16 cellular contexts compared by ENCODE assay signal in the genomic region with DNA sequence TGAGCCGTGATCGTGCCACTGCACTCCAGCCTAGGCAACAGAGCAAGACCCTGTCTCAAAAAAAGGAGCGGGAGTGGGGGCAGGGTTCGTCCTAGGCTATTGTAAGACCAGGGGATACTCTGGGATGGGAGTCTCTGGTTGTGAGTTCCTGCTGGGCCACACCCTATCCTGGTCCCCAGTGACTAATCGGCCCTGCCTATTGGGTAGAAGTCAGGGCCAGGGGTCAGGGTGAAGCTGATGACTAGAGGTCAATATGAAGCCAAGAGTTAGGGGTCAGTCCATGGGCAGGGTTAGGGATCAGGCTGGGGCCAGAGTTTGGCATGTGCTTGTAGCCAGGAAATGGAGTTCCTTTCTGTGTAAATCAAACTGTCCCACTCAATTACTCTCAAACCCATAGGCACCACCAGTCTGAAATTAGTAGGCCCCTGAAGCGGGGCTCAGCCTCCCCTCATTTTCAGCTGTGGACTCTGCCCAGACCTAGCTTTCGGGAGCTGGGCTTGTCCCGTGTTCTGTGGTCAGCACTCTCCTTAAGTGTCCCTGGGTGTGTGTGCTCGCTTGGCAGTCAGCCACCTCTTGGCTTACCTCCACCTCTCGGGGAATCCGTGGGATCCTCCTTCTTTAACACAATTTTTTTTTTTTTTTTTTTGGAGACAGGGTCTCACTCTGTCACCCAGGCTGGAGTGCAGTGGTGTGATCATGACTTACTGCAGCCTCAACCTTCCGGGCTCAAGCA. TPM values are rescaled to one million over a fixed set of nuclear protein-coding genes. Genes with fewer than 3 reads are reported as not detected.
DNase-seq lines count a peak whose midpoint lies in the region; ATAC-seq, FAIRE-seq and TF ChIP-seq lines count a peak whose summit lies in the region.
"Had no signal": no experiment of that assay in that cellular context is flagged by ENCODE, and none has a peak within 500 bp of the region (broad histone marks: within the 10 kb centered on the region; RNA-seq: fewer than 3 reads in every experiment).

No MANE protein-coding gene starts in this region.

- POLR2A ChIA-PET in HCT116 (lab: Charles Lee): interaction anchor here (1.0 kb wide), 1 partner anchor 31 kb away, joined by 4 read pairs; no protein-coding TSS in a partner anchor
- POLR2A ChIA-PET in HepG2 (lab: Yijun Ruan, JAX): interaction anchor here (0.7 kb wide), 1 partner anchor 35 kb away, joined by 3 read pairs; no protein-coding TSS in a partner anchor

- ATAC-seq in HCT116: peak; percentile 43; the same call in 1 of the 2 replicates
- no peak for ATAC-seq in HepG2
- ATAC-seq in stimulated activated naive B cell treated with anti-CD40 and anti-IgM and Interleukin-4, amounts not matched to agents 10 μg/mL and 1 μg/mL and 100 μg/mL, for 72 hours (replicated peaks): no peak
- ATAC-seq in HG03442 (IDR thresholded peaks at IDR 0.05; ENCODE audit: unreplicated experiment): no peak
- ATAC-seq in GM19035 (IDR thresholded peaks at IDR 0.05; ENCODE audit: unreplicated experiment): no peak
- ATAC-seq: GM12878 had no signal

- intact Hi-C loops in HCT116 (cut with micrococcal nuclease): no loop called here
- intact Hi-C loops in colonic mucosa (cut with DNase I): no loop called here
- intact Hi-C loops in HepG2 (cut with micrococcal nuclease; ENCODE audit: unreplicated experiment): no loop called here
- intact Hi-C loops in spleen (cut with DNase I; ENCODE audit: low total_unique reads): no loop called here

- no peaks in the 10 kb centered on the region for H3K9me3 Mint-ChIP-seq in stimulated activated naive B cell treated with anti-CD40 and anti-IgM and Interleukin-4, amounts not matched to agents 10 μg/mL and 1 μg/mL and 100 μg/mL, for 72 hours

- no peaks in the 10 kb centered on the region for H3K36me3 ChIP-seq in HCT116 (ENCODE audit: control insufficient read depth in 1 of 2, insufficient read depth in 2 of 2, low read length in 2 of 2)
- H3K36me3 ChIP-seq in colonic mucosa: no peaks in the 10 kb centered on the region
- no peaks in the 10 kb centered on the region for H3K36me3 ChIP-seq in HepG2 (replicated peaks in 1 of 2; ENCODE audit: control insufficient read depth in 1 of 2, insufficient read depth in 2 of 2, low read length in 2 of 2)
- peaks cover 0 to 13% (median 0%) of the 10 kb centered on the region in 6 donors for H3K36me3 ChIP-seq in spleen

- no peaks in the 10 kb centered on the region for H3K9me2 ChIP-seq in HCT116 (ENCODE audit: insufficient read depth)

- TF ChIP-seq POLR2A in HCT116 (IDR thresholded peaks at IDR 0.05; ENCODE audit: borderline replicate concordance, extremely low read depth, insufficient read depth, insufficient read length) (no peak), HepG2 (IDR thresholded peaks at IDR 0.05; ENCODE audit: insufficient read depth in 1 of 2, low read depth in 2 of 2, low read length in 2 of 2) (no peak), spleen (IDR thresholded peaks at IDR 0.05) (no peak)

- no peak overlapping the region for H3K27ac ChIP-seq in HCT116 (ENCODE audit: low read depth, low read length)
- no peak overlapping the region for H3K27ac ChIP-seq in colonic mucosa
- H3K27ac ChIP-seq in HepG2 (ENCODE audit: extremely low read length, insufficient read depth, low read length): no peak overlapping the region
- H3K27ac ChIP-seq in spleen: peak overlapping the region in 7 of 8 donors; percentile 22 to 82 (median 75)

- H3K4me2 ChIP-seq in HCT116 (ENCODE audit: low read length): peak overlapping the region; percentile 35; the same call in 1 of the 2 replicates
- H3K4me2 ChIP-seq in HepG2 (ENCODE audit: low read depth, low read length): no peak overlapping the region

- H3K4me3 Mint-ChIP-seq in stimulated activated naive B cell treated with anti-CD40 and anti-IgM and Interleukin-4, amounts not matched to agents 10 μg/mL and 1 μg/mL and 100 μg/mL, for 72 hours: no peak overlapping the region

- 27% methylated on average over 12 of the region's 12 CpGs for WGBS in HepG2 (ENCODE audit: low lambda C conversion rate)
- WGBS in spleen, 5 donors: 61 to 68% (median 65%) methylated on average over 12 of the region's 12 CpGs

- H4K20me1 ChIP-seq in HCT116 (ENCODE audit: insufficient read depth) (no peaks in the 10 kb centered on the region), HepG2 (ENCODE audit: insufficient read depth, low read length) (no peaks in the 10 kb centered on the region; the same call in 1 of the 2 replicates)

- H3K36me3 Mint-ChIP-seq in stimulated activated naive B cell treated with anti-CD40 and anti-IgM and Interleukin-4, amounts not matched to agents 10 μg/mL and 1 μg/mL and 100 μg/mL, for 72 hours: no peaks in the 10 kb centered on the region
- H3K36me3 Mint-ChIP-seq: brain had no signal

- H3K79me2 ChIP-seq in HCT116 (ENCODE audit: insufficient read depth, low read length): no peaks in the 10 kb centered on the region
- no peaks in the 10 kb centered on the region for H3K79me2 ChIP-seq in HepG2 (ENCODE audit: insufficient read depth, low read length)

- H3K4me1 ChIP-seq in HCT116 (ENCODE audit: control insufficient read depth in 1 of 2, insufficient read depth in 2 of 2, low read length in 2 of 2): peaks cover 3 to 11% of the 10 kb centered on the region in 2 experiments
- H3K4me1 ChIP-seq in colonic mucosa: peaks cover 6% of the 10 kb centered on the region
- peaks cover 27% of the 10 kb centered on the region for H3K4me1 ChIP-seq in HepG2 (ENCODE audit: insufficient read depth, low read length)
- peaks cover 9 to 87% (median 34%) of the 10 kb centered on the region in 6 donors for H3K4me1 ChIP-seq in spleen

- FAIRE-seq in HepG2 (lab: Jason Lieb, UNC): no peak
- FAIRE-seq: GM12878 had no signal

- no TSS peak for BruUV-seq in HCT116 (replicated peaks; lab: Mats Ljungman, UMichigan)
- no TSS peak for BruUV-seq in HepG2 (replicated peaks; lab: Mats Ljungman, UMichigan)

- H3K27me3 ChIP-seq in HCT116 (ENCODE audit: insufficient read depth, low read length) (no peaks in the 10 kb centered on the region), colonic mucosa (peaks cover 10% of the 10 kb centered on the region), HepG2 (ENCODE audit: control insufficient read depth in 1 of 2, insufficient read depth in 2 of 2, low read length in 2 of 2) (peaks cover 15 to 54% of the 10 kb centered on the region in 2 experiments), spleen (replicated peaks in 1 of 7) (peaks cover 0 to 45% (median 10%) of the 10 kb centered on the region in 7 donors)

- H3K4me3 ChIP-seq in HCT116 (replicated peaks in 1 of 2; ENCODE audit: low read depth in 1 of 2, low read length in 2 of 2) (no peak overlapping the region), colonic mucosa (no peak overlapping the region), HepG2 (replicated peaks in 1 of 3; ENCODE audit: insufficient read depth in 1 of 3, low read depth in 2 of 3, low read length in 3 of 3) (no peak overlapping the region), spleen (peak overlapping the region in 4 of 8 donors; percentile 36 to 63 (median 48))
- H3K4me3 ChIP-seq: GM12878 had no signal

- H3K9me3 ChIP-seq in HCT116 (ENCODE audit: control insufficient read depth in 1 of 2, insufficient read depth in 1 of 2, low read depth in 1 of 2, low read length in 2 of 2): no peaks in the 10 kb centered on the region
- H3K9me3 ChIP-seq in colonic mucosa: no peaks in the 10 kb centered on the region
- H3K9me3 ChIP-seq in HepG2 (ENCODE audit: low read length): no peaks in the 10 kb centered on the region
- no peaks in the 10 kb centered on the region for H3K9me3 ChIP-seq in spleen
- H3K9me3 ChIP-seq: Caco-2 had no signal

- no peak for DNase-seq in HCT116 (ENCODE audit: low read depth, low spot score)
- peak; percentile 73 for DNase-seq in colonic mucosa
- no peak for DNase-seq in HepG2 (ENCODE audit: low spot score)
- peak; percentile 73 for DNase-seq in spleen
- DNase-seq in stimulated activated naive B cell treated with anti-CD40 and anti-IgM and Interleukin-4, amounts not matched to agents 10 μg/mL and 1 μg/mL and 100 μg/mL, for 72 hours: no peak
- no peak for DNase-seq in activated gamma-delta T cell (lab: John Stamatoyannopoulos, UW)
- DNase-seq: activated naive CD4-positive, alpha-beta T cell treated with anti-CD3 and anti-CD28 coated beads, Interleukin-2, amount 50 U/mL, for 16 hours; Caco-2; effector CD4-positive, alpha-beta T cell; mesenchymal stem cell; NCI-H345 had no signal

- CTCF ChIA-PET in HCT116 (lab: Charles Lee): no interaction called here
- CTCF ChIA-PET in HepG2 (lab: Yijun Ruan, JAX; ENCODE audit: low intra/inter-chr PET ratio, low total read pairs): no interaction called here

- H3K27ac Mint-ChIP-seq in stimulated activated naive B cell treated with anti-CD40 and anti-IgM and Interleukin-4, amounts not matched to agents 10 μg/mL and 1 μg/mL and 100 μg/mL, for 72 hours: no peak overlapping the region
- H3K27ac Mint-ChIP-seq: brain had no signal

- peaks cover 0 to 8% of the 10 kb centered on the region in 2 donors for H3K4me1 Mint-ChIP-seq in stimulated activated naive B cell treated with anti-CD40 and anti-IgM and Interleukin-4, amounts not matched to agents 10 μg/mL and 1 μg/mL and 100 μg/mL, for 72 hours

- no peak overlapping the region for H2AFZ ChIP-seq in HCT116 (ENCODE audit: low read depth, low read length, poor library complexity, severe bottlenecking)
- H2AFZ ChIP-seq in HepG2 (ENCODE audit: low read length): no peak overlapping the region

- RAD21 ChIA-PET in HCT116 (lab: Charles Lee; ENCODE audit: low non-redundant PET in 1 of 2, low total read pairs in 2 of 2, uncharacterized antibody in 2 of 2, unreplicated experiment in 2 of 2): no interaction called here

- TF ChIP-seq CTCF in HCT116 (IDR thresholded peaks at IDR 0.05 in 2 of 3, conservative IDR thresholded peaks at IDR 0.05 in 1 of 3; ENCODE audit: borderline replicate concordance in 1 of 3, insufficient read depth in 1 of 3, low read depth in 2 of 3, low read length in 2 of 3) (no peak), colonic mucosa (IDR thresholded peaks at IDR 0.05) (no peak), HepG2 (CRISPR knock-in tag; IDR thresholded peaks at IDR 0.05) (no peak), spleen (IDR thresholded peaks at IDR 0.05 in 8 of 11, conservative IDR thresholded peaks at IDR 0.05 in 3 of 11) (no peak)

- in situ Hi-C loops in HepG2 (cut with HindIII; ENCODE audit: extremely low pct_ligation_motif_present, low pct_unique_long_range_greater_than_20kb): no loop called here

- TF ChIP-seq EP300 in HepG2 (IDR thresholded peaks at IDR 0.05; ENCODE audit: low read depth in 2 of 2, low read length in 2 of 2) (no peak), HepG2 (CRISPR knock-in tag; IDR thresholded peaks at IDR 0.05; ENCODE audit: borderline replicate concordance) (no peak)

- H3K27me3 Mint-ChIP-seq in stimulated activated naive B cell treated with anti-CD40 and anti-IgM and Interleukin-4, amounts not matched to agents 10 μg/mL and 1 μg/mL and 100 μg/mL, for 72 hours: peaks cover 35 to 42% of the 10 kb centered on the region in 2 donors

- H3K9ac ChIP-seq in HCT116 (ENCODE audit: low read length) (no peak overlapping the region), colonic mucosa (ENCODE audit: low read depth in 2 of 2, low read length in 2 of 2) (no peak overlapping the region), HepG2 (ENCODE audit: insufficient read depth, low read depth, low read length) (no peak overlapping the region)

- no peak for TF ChIP-seq RAD21 in HCT116 (IDR thresholded peaks at IDR 0.05; ENCODE audit: low read depth)
- no peak for TF ChIP-seq RAD21 in HepG2 (CRISPR knock-in tag; IDR thresholded peaks at IDR 0.05)

RNA-seq across cellular contexts. Expression of a gene that starts 1.8 kb away (rescaled TPM):
- total RNA-seq in HCT116 (2021; ENCODE audit: unreplicated experiment) (not detected), colonic mucosa (1 to 10 TPM; 1.5 to 1.7 TPM), HepG2 (2016; rRNA removed; fragmentation: Illumina TruSeq; extraction: Trizol) (not detected in 2 replicates), spleen (10 to 100 TPM; 12.6 to 74.0 (median 29.9) TPM)
- 0.36 and 0.44 TPM in 2 replicates for polyA plus RNA-seq in HCT116 (2012)
- total RNA-seq in HepG2 (2016; cell fraction: cytosol; rRNA removed; fragmentation: Illumina TruSeq; extraction: Trizol; ENCODE audit: low read depth): not detected in 2 replicates
- not detected in 2 replicates for total RNA-seq in HepG2 (2016; cell fraction: insoluble cytoplasmic fraction; rRNA removed; fragmentation: Illumina TruSeq; extraction: Trizol)
- total RNA-seq in HepG2 (2016; cell fraction: membrane; rRNA removed; fragmentation: Illumina TruSeq; extraction: Trizol): not detected in 2 replicates
- not detected in 2 replicates for total RNA-seq in HepG2 (2016; cell fraction: nucleus; rRNA removed; fragmentation: Illumina TruSeq; extraction: Trizol)
- polyA plus RNA-seq in HepG2 (2011; rRNA removed) (0.01 TPM in 2 replicates), spleen (10 to 100 TPM in 2 of 3 donors, 1 to 10 TPM in 1; 5.7 to 41.6 (median 21.3) TPM)
- polyA plus RNA-seq in HepG2 (2011; cell fraction: cytosol; rRNA removed): 0.03 and 0.04 TPM in 2 replicates
- 0.14 and 0.17 TPM in 2 replicates for polyA plus RNA-seq in HepG2 (2011; cell fraction: nucleus; rRNA removed)
- polyA plus RNA-seq in HepG2 (2012): 0.90 and 1.9 TPM in 2 replicates
- polyA plus RNA-seq in HepG2 (2016; cell fraction: cytosol; fragmentation: Illumina TruSeq; extraction: Trizol; ENCODE audit: low read depth): not detected in 2 replicates
- not detected in 2 replicates for polyA plus RNA-seq in HepG2 (2016; cell fraction: insoluble cytoplasmic fraction; fragmentation: Illumina TruSeq; extraction: Trizol; ENCODE audit: low read depth)
- not detected in 2 replicates for polyA plus RNA-seq in HepG2 (2016; cell fraction: membrane; fragmentation: Illumina TruSeq; extraction: Trizol; ENCODE audit: low read depth)
- polyA plus RNA-seq in HepG2 (2016; cell fraction: nucleus; fragmentation: Illumina TruSeq; extraction: Trizol; ENCODE audit: insufficient read depth, low read depth): not detected in 2 replicates
- polyA minus RNA-seq in HepG2 (2011; rRNA and poly(A)+ RNA removed; ENCODE audit: low replicate concordance): 0.10 TPM in 1 of 2 replicates, not detected in the other
- not detected in 2 replicates for polyA minus RNA-seq in HepG2 (2011; cell fraction: cytosol; rRNA and poly(A)+ RNA removed)
- 0.13 TPM in 1 of 2 replicates, not detected in the other for polyA minus RNA-seq in HepG2 (2011; cell fraction: nucleus; rRNA and poly(A)+ RNA removed)
- total RNA-seq: Caco-2, G401, GM12878 had no signal

RNA-seq across cellular contexts. Expression of a gene that starts 21.9 kb away (rescaled TPM):
- 0.17 TPM for total RNA-seq in HCT116 (2021; ENCODE audit: unreplicated experiment)
- 0.15 and 0.16 TPM in 2 replicates for polyA plus RNA-seq in HCT116 (2012)
- total RNA-seq in colonic mucosa: 1 to 10 TPM; 2.5 to 4.6 TPM
- total RNA-seq in HepG2 (2016; rRNA removed; fragmentation: Illumina TruSeq; extraction: Trizol): not detected in 2 replicates
- not detected in 2 replicates for total RNA-seq in HepG2 (2016; cell fraction: cytosol; rRNA removed; fragmentation: Illumina TruSeq; extraction: Trizol; ENCODE audit: low read depth)
- not detected in 2 replicates for total RNA-seq in HepG2 (2016; cell fraction: insoluble cytoplasmic fraction; rRNA removed; fragmentation: Illumina TruSeq; extraction: Trizol)
- total RNA-seq in HepG2 (2016; cell fraction: membrane; rRNA removed; fragmentation: Illumina TruSeq; extraction: Trizol): not detected in 2 replicates
- not detected in 2 replicates for total RNA-seq in HepG2 (2016; cell fraction: nucleus; rRNA removed; fragmentation: Illumina TruSeq; extraction: Trizol)
- 0.01 TPM in 1 of 2 replicates, not detected in the other for polyA plus RNA-seq in HepG2 (2011; rRNA removed)
- not detected in 2 replicates for polyA plus RNA-seq in HepG2 (2011; cell fraction: cytosol; rRNA removed)
- polyA plus RNA-seq in HepG2 (2011; cell fraction: nucleus; rRNA removed): 0.03 and 0.10 TPM in 2 replicates
- polyA plus RNA-seq in HepG2 (2012): 0.01 TPM in 1 of 2 replicates, not detected in the other
- polyA plus RNA-seq in HepG2 (2016; cell fraction: cytosol; fragmentation: Illumina TruSeq; extraction: Trizol; ENCODE audit: low read depth): not detected in 2 replicates
- polyA plus RNA-seq in HepG2 (2016; cell fraction: insoluble cytoplasmic fraction; fragmentation: Illumina TruSeq; extraction: Trizol; ENCODE audit: low read depth): not detected in 2 replicates
- not detected in 2 replicates for polyA plus RNA-seq in HepG2 (2016; cell fraction: membrane; fragmentation: Illumina TruSeq; extraction: Trizol; ENCODE audit: low read depth)
- not detected in 2 replicates for polyA plus RNA-seq in HepG2 (2016; cell fraction: nucleus; fragmentation: Illumina TruSeq; extraction: Trizol; ENCODE audit: insufficient read depth, low read depth)
- polyA minus RNA-seq in HepG2 (2011; rRNA and poly(A)+ RNA removed; ENCODE audit: low replicate concordance): 0.05 TPM in 1 of 2 replicates, not detected in the other
- polyA minus RNA-seq in HepG2 (2011; cell fraction: cytosol; rRNA and poly(A)+ RNA removed): not detected in 2 replicates
- under 0.01 TPM in 1 of 2 replicates, not detected in the other for polyA minus RNA-seq in HepG2 (2011; cell fraction: nucleus; rRNA and poly(A)+ RNA removed)
- 10 to 100 TPM in 5 of 7 donors, 1 to 10 TPM in 2; 3.0 to 50.2 (median 21.9) TPM for total RNA-seq in spleen
- polyA plus RNA-seq in spleen: 10 to 100 TPM in 2 of 3 donors, 1 to 10 TPM in 1; 8.1 to 18.4 (median 11.0) TPM
- total RNA-seq: Caco-2, G401 had no signal
- polyA plus RNA-seq: GM12878 had no signal

RNA-seq across cellular contexts. Expression of a gene that starts 33.3 kb away (rescaled TPM):
- total RNA-seq in HCT116 (2021; ENCODE audit: unreplicated experiment) (99.4 TPM), colonic mucosa (10 to 100 TPM; 20.6 to 37.7 TPM), HepG2 (2016; rRNA removed; fragmentation: Illumina TruSeq; extraction: Trizol) (70.0 and 90.6 TPM in 2 replicates), spleen (10 to 100 TPM; 29.4 to 42.4 (median 35.1) TPM)
- polyA plus RNA-seq in HCT116 (2012): 71.0 and 92.8 TPM in 2 replicates
- total RNA-seq in HepG2 (2016; cell fraction: cytosol; rRNA removed; fragmentation: Illumina TruSeq; extraction: Trizol; ENCODE audit: low read depth): 120 and 149 TPM in 2 replicates
- total RNA-seq in HepG2 (2016; cell fraction: insoluble cytoplasmic fraction; rRNA removed; fragmentation: Illumina TruSeq; extraction: Trizol): 67.4 and 89.2 TPM in 2 replicates
- 165 and 207 TPM in 2 replicates for total RNA-seq in HepG2 (2016; cell fraction: membrane; rRNA removed; fragmentation: Illumina TruSeq; extraction: Trizol)
- total RNA-seq in HepG2 (2016; cell fraction: nucleus; rRNA removed; fragmentation: Illumina TruSeq; extraction: Trizol): 43.5 and 46.5 TPM in 2 replicates
- polyA plus RNA-seq in HepG2 (2011; rRNA removed) (38.3 and 51.7 TPM in 2 replicates), spleen (10 to 100 TPM; 31.3 to 55.5 (median 36.8) TPM)
- 41.7 and 67.3 TPM in 2 replicates for polyA plus RNA-seq in HepG2 (2011; cell fraction: cytosol; rRNA removed)
- polyA plus RNA-seq in HepG2 (2011; cell fraction: nucleus; rRNA removed): 36.2 and 38.2 TPM in 2 replicates
- polyA plus RNA-seq in HepG2 (2012): 37.4 and 38.4 TPM in 2 replicates
- 210 and 248 TPM in 2 replicates for polyA plus RNA-seq in HepG2 (2016; cell fraction: cytosol; fragmentation: Illumina TruSeq; extraction: Trizol; ENCODE audit: low read depth)
- polyA plus RNA-seq in HepG2 (2016; cell fraction: insoluble cytoplasmic fraction; fragmentation: Illumina TruSeq; extraction: Trizol; ENCODE audit: low read depth): 96.6 and 129 TPM in 2 replicates
- 249 and 277 TPM in 2 replicates for polyA plus RNA-seq in HepG2 (2016; cell fraction: membrane; fragmentation: Illumina TruSeq; extraction: Trizol; ENCODE audit: low read depth)
- 90.0 and 101 TPM in 2 replicates for polyA plus RNA-seq in HepG2 (2016; cell fraction: nucleus; fragmentation: Illumina TruSeq; extraction: Trizol; ENCODE audit: insufficient read depth, low read depth)
- polyA minus RNA-seq in HepG2 (2011; rRNA and poly(A)+ RNA removed; ENCODE audit: low replicate concordance): 32.0 and 63.5 TPM in 2 replicates
- polyA minus RNA-seq in HepG2 (2011; cell fraction: cytosol; rRNA and poly(A)+ RNA removed): 30.2 and 38.4 TPM in 2 replicates
- polyA minus RNA-seq in HepG2 (2011; cell fraction: nucleus; rRNA and poly(A)+ RNA removed): 15.2 and 15.3 TPM in 2 replicates

RNA-seq across cellular contexts. Expression of a gene that starts 47.0 kb away (rescaled TPM):
- total RNA-seq in HCT116 (2021; ENCODE audit: unreplicated experiment) (0.93 TPM), colonic mucosa (not detected), HepG2 (2016; rRNA removed; fragmentation: Illumina TruSeq; extraction: Trizol) (0.27 and 0.32 TPM in 2 replicates), spleen (not detected)
- polyA plus RNA-seq in HCT116 (2012): 0.74 and 0.83 TPM in 2 replicates
- total RNA-seq in HepG2 (2016; cell fraction: cytosol; rRNA removed; fragmentation: Illumina TruSeq; extraction: Trizol; ENCODE audit: low read depth): not detected in 2 replicates
- total RNA-seq in HepG2 (2016; cell fraction: insoluble cytoplasmic fraction; rRNA removed; fragmentation: Illumina TruSeq; extraction: Trizol): 0.15 and 0.22 TPM in 2 replicates
- total RNA-seq in HepG2 (2016; cell fraction: membrane; rRNA removed; fragmentation: Illumina TruSeq; extraction: Trizol): 0.17 and 0.22 TPM in 2 replicates
- total RNA-seq in HepG2 (2016; cell fraction: nucleus; rRNA removed; fragmentation: Illumina TruSeq; extraction: Trizol): 0.40 TPM in 1 of 2 replicates, not detected in the other
- polyA plus RNA-seq in HepG2 (2011; rRNA removed) (0.05 and 0.11 TPM in 2 replicates), spleen (under 1 TPM in 2 of 3 donors, not detected in 1; 0.06 to 0.11 TPM)
- 0.08 TPM in 1 of 2 replicates, not detected in the other for polyA plus RNA-seq in HepG2 (2011; cell fraction: cytosol; rRNA removed)
- 0.45 and 0.84 TPM in 2 replicates for polyA plus RNA-seq in HepG2 (2011; cell fraction: nucleus; rRNA removed)
- 0.11 TPM in 1 of 2 replicates, not detected in the other for polyA plus RNA-seq in HepG2 (2012)
- polyA plus RNA-seq in HepG2 (2016; cell fraction: cytosol; fragmentation: Illumina TruSeq; extraction: Trizol; ENCODE audit: low read depth): 0.17 and 0.22 TPM in 2 replicates
- 0.24 and 0.25 TPM in 2 replicates for polyA plus RNA-seq in HepG2 (2016; cell fraction: insoluble cytoplasmic fraction; fragmentation: Illumina TruSeq; extraction: Trizol; ENCODE audit: low read depth)
- polyA plus RNA-seq in HepG2 (2016; cell fraction: membrane; fragmentation: Illumina TruSeq; extraction: Trizol; ENCODE audit: low read depth): 0.20 and 0.42 TPM in 2 replicates
- 0.29 TPM in 1 of 2 replicates, not detected in the other for polyA plus RNA-seq in HepG2 (2016; cell fraction: nucleus; fragmentation: Illumina TruSeq; extraction: Trizol; ENCODE audit: insufficient read depth, low read depth)
- polyA minus RNA-seq in HepG2 (2011; rRNA and poly(A)+ RNA removed; ENCODE audit: low replicate concordance): 0.08 and 0.14 TPM in 2 replicates
- polyA minus RNA-seq in HepG2 (2011; cell fraction: cytosol; rRNA and poly(A)+ RNA removed): not detected in 2 replicates
- 0.64 TPM in 1 of 2 replicates, not detected in the other for polyA minus RNA-seq in HepG2 (2011; cell fraction: nucleus; rRNA and poly(A)+ RNA removed)
- total RNA-seq: Caco-2, GM12878 had no signal

RNA-seq across cellular contexts. Expression of a gene that starts 52.3 kb away (rescaled TPM):
- total RNA-seq in HCT116 (2021; ENCODE audit: unreplicated experiment): 67.2 TPM
- polyA plus RNA-seq in HCT116 (2012): 40.7 and 42.0 TPM in 2 replicates
- total RNA-seq in colonic mucosa: 10 to 100 TPM; 65.6 to 93.3 TPM
- 42.9 and 54.5 TPM in 2 replicates for total RNA-seq in HepG2 (2016; rRNA removed; fragmentation: Illumina TruSeq; extraction: Trizol)
- total RNA-seq in HepG2 (2016; cell fraction: cytosol; rRNA removed; fragmentation: Illumina TruSeq; extraction: Trizol; ENCODE audit: low read depth): 12.7 and 12.9 TPM in 2 replicates
- 42.6 and 53.4 TPM in 2 replicates for total RNA-seq in HepG2 (2016; cell fraction: insoluble cytoplasmic fraction; rRNA removed; fragmentation: Illumina TruSeq; extraction: Trizol)
- total RNA-seq in HepG2 (2016; cell fraction: membrane; rRNA removed; fragmentation: Illumina TruSeq; extraction: Trizol): 44.1 and 47.1 TPM in 2 replicates
- total RNA-seq in HepG2 (2016; cell fraction: nucleus; rRNA removed; fragmentation: Illumina TruSeq; extraction: Trizol): 22.9 and 28.9 TPM in 2 replicates
- 10.4 and 15.6 TPM in 2 replicates for polyA plus RNA-seq in HepG2 (2011; rRNA removed)
- polyA plus RNA-seq in HepG2 (2011; cell fraction: cytosol; rRNA removed): 13.3 and 14.8 TPM in 2 replicates
- 19.0 and 20.4 TPM in 2 replicates for polyA plus RNA-seq in HepG2 (2011; cell fraction: nucleus; rRNA removed)
- polyA plus RNA-seq in HepG2 (2012): 20.0 and 24.1 TPM in 2 replicates
- polyA plus RNA-seq in HepG2 (2016; cell fraction: cytosol; fragmentation: Illumina TruSeq; extraction: Trizol; ENCODE audit: low read depth): 11.2 and 11.4 TPM in 2 replicates
- 37.8 and 42.0 TPM in 2 replicates for polyA plus RNA-seq in HepG2 (2016; cell fraction: insoluble cytoplasmic fraction; fragmentation: Illumina TruSeq; extraction: Trizol; ENCODE audit: low read depth)
- 28.4 and 33.6 TPM in 2 replicates for polyA plus RNA-seq in HepG2 (2016; cell fraction: membrane; fragmentation: Illumina TruSeq; extraction: Trizol; ENCODE audit: low read depth)
- polyA plus RNA-seq in HepG2 (2016; cell fraction: nucleus; fragmentation: Illumina TruSeq; extraction: Trizol; ENCODE audit: insufficient read depth, low read depth): 36.6 and 38.3 TPM in 2 replicates
- 40.5 and 51.2 TPM in 2 replicates for polyA minus RNA-seq in HepG2 (2011; rRNA and poly(A)+ RNA removed; ENCODE audit: low replicate concordance)
- 17.9 and 18.5 TPM in 2 replicates for polyA minus RNA-seq in HepG2 (2011; cell fraction: cytosol; rRNA and poly(A)+ RNA removed)
- polyA minus RNA-seq in HepG2 (2011; cell fraction: nucleus; rRNA and poly(A)+ RNA removed): 16.0 and 16.7 TPM in 2 replicates
- total RNA-seq in spleen: 10 to 100 TPM; 41.8 to 84.7 (median 57.9) TPM
- 10 to 100 TPM; 24.8 to 56.9 (median 29.3) TPM for polyA plus RNA-seq in spleen

Comparison
In these comparisons a context has a peak if more than half of its experiments do, and no peak if none do; other contexts are left out.
1. DNase-seq: peak in colonic mucosa (single experiment) and spleen (single experiment); none in HCT116 (single experiment), HepG2 (single experiment), stimulated activated naive B cell treated with anti-CD40 and anti-IgM and Interleukin-4, amounts not matched to agents 10 μg/mL and 1 μg/mL and 100 μg/mL, for 72 hours (single experiment) and activated gamma-delta T cell (single experiment).
2. H3K27ac ChIP-seq: peak in spleen (7 of 8); none in HCT116 (single experiment), colonic mucosa (single experiment) and HepG2 (single experiment).
3. RNA of a gene that starts 1.8 kb away (total RNA-seq): 12.6 to 74.0 TPM in spleen; 1.5 to 1.7 TPM in colonic mucosa, not detected in HCT116 (single experiment) and not detected in HepG2; every median in the first group is over 4 times any median in the second.